9 cellular contexts compared by ENCODE assay signal in genomic region chrX:73562458-73562857, GRCh38. TPM values are rescaled to one million over a fixed set of nuclear protein-coding genes. Genes with fewer than 3 reads are reported as not detected.
DNase-seq lines count a peak whose midpoint lies in the region; FAIRE-seq and TF ChIP-seq lines count a peak whose summit lies in the region.
"Had no signal": no experiment of that assay in that cellular context is flagged by ENCODE, and none has a peak within 500 bp of the region (broad histone marks: within the 10 kb centered on the region; RNA-seq: fewer than 3 reads in every experiment).

No MANE protein-coding gene starts in this region.

- peak overlapping the region; percentile 84 for H3K4me3 ChIP-seq in OCI-LY7 (ENCODE audit: low read depth, low read length, poor library complexity, severe bottlenecking)
- peak overlapping the region; percentile 76 for H3K4me3 ChIP-seq in epithelial cell of proximal tubule (ENCODE audit: low read depth, low read length)
- H3K4me3 ChIP-seq in trophoblast cell (ENCODE audit: low read depth, low read length): no peak overlapping the region

- no peak overlapping the region for H3K9ac ChIP-seq in trophoblast cell (ENCODE audit: low read length)

- H4K20me1 ChIP-seq in OCI-LY7 (ENCODE audit: insufficient read depth, low read length): no peaks in the 10 kb centered on the region

- no peak overlapping the region for H3K18ac ChIP-seq in trophoblast cell (ENCODE audit: low read length)

- H3K9me3 Mint-ChIP-seq in activated T-cell treated with anti-CD3 and anti-CD28 coated beads, Interleukin-2, amount 50 U/mL, for 24 hours: no peaks in the 10 kb centered on the region

- no peak overlapping the region for H3K4ac ChIP-seq in trophoblast cell (ENCODE audit: low read depth, low read length)

- FAIRE-seq in H54 (lab: Jason Lieb, UNC): no peak
- FAIRE-seq: colon had no signal

- TF ChIP-seq CTCF in OCI-LY7 (conservative IDR thresholded peaks at IDR 0.05; ENCODE audit: low read length): no peak
- no peak for TF ChIP-seq CTCF in epithelial cell of proximal tubule (conservative IDR thresholded peaks at IDR 0.05; ENCODE audit: low read depth, low read length)

- peak overlapping the region; percentile 86 for H3K4me3 Mint-ChIP-seq in activated T-cell treated with anti-CD3 and anti-CD28 coated beads, Interleukin-2, amount 50 U/mL, for 24 hours

- peak overlapping the region; percentile 98 for H2AFZ ChIP-seq in OCI-LY7 (ENCODE audit: low read length)
- H2AFZ ChIP-seq in trophoblast cell (ENCODE audit: insufficient read depth, low read length, poor library complexity): no peak overlapping the region

- no peaks in the 10 kb centered on the region; the same call in 1 of the 2 replicates for H3K79me2 ChIP-seq in OCI-LY7 (ENCODE audit: insufficient read depth, low read depth, low read length)
- H3K79me2 ChIP-seq in trophoblast cell (ENCODE audit: control insufficient read depth, insufficient read depth, low read length, poor library complexity): peaks cover 4% of the 10 kb centered on the region

- peaks cover 22% of the 10 kb centered on the region for H3K27me3 Mint-ChIP-seq in activated T-cell treated with anti-CD3 and anti-CD28 coated beads, Interleukin-2, amount 50 U/mL, for 24 hours

- CTCF ChIA-PET in OCI-LY7 (lab: Charles Lee; ENCODE audit: unreplicated experiment): no interaction called here

- TF ChIP-seq POLR2A in H54 (IDR thresholded peaks at IDR 0.05; ENCODE audit: low read depth, low read length): no peak

- H3K27ac ChIP-seq in OCI-LY7 (ENCODE audit: low read depth, low read length, poor library complexity, severe bottlenecking) (peak overlapping the region; percentile 28), trophoblast cell (ENCODE audit: low read depth, low read length) (no peak overlapping the region)

- H2BK12ac ChIP-seq in trophoblast cell (ENCODE audit: low read length): no peak overlapping the region

- no CpG with 5 or more reads among the region's 3 CpGs for WGBS in trophoblast cell (ENCODE audit: extremely low coverage, insufficient coverage, insufficient read length)

- H3K36me3 ChIP-seq in OCI-LY7 (ENCODE audit: insufficient read depth, low read length): no peaks in the 10 kb centered on the region
- no peaks in the 10 kb centered on the region for H3K36me3 ChIP-seq in trophoblast cell (ENCODE audit: control insufficient read depth in 1 of 2, insufficient read depth in 2 of 2, low read length in 2 of 2)

- no peak overlapping the region for H3K23ac ChIP-seq in trophoblast cell (ENCODE audit: low read length)

- no peak overlapping the region for H2BK120ac ChIP-seq in trophoblast cell (ENCODE audit: insufficient read depth, low read length, poor library complexity)

- peaks cover 7% of the 10 kb centered on the region for H3K36me3 Mint-ChIP-seq in activated T-cell treated with anti-CD3 and anti-CD28 coated beads, Interleukin-2, amount 50 U/mL, for 24 hours (ENCODE audit: low read depth)

- no peak overlapping the region for H2BK5ac ChIP-seq in trophoblast cell (ENCODE audit: low read depth, low read length, poor library complexity)

- H4K12ac ChIP-seq in trophoblast cell (ENCODE audit: low read depth, low read length): no peak overlapping the region

- H4K91ac ChIP-seq in trophoblast cell (ENCODE audit: low read depth, low read length): no peak overlapping the region

- no peak overlapping the region for H3K14ac ChIP-seq in trophoblast cell (ENCODE audit: low read length)

- DNase-seq in activated T-cell treated with anti-CD3 and anti-CD28 coated beads, Interleukin-2, amount 50 U/mL, for 24 hours: no peak
- no peak for DNase-seq in activated T-cell treated with anti-CD3 and anti-CD28 coated beads, Interleukin-2, amount 50 U/mL, for 1 hour
- DNase-seq in OCI-LY7 (ENCODE audit: low spot score): peak; percentile 0
- no peak for DNase-seq in epithelial cell of proximal tubule (ENCODE audit: low read depth)
- no peak for DNase-seq in trophoblast cell
- DNase-seq in HK-2 (ENCODE audit: unreplicated experiment): no peak
- no peak for DNase-seq in H54 (ENCODE audit: insufficient read length, low spot score)
- no peak for DNase-seq in superior temporal gyrus (ENCODE audit: extremely low spot score)

- H3K9me3 ChIP-seq in OCI-LY7 (ENCODE audit: low read length) (no peaks in the 10 kb centered on the region), trophoblast cell (ENCODE audit: insufficient read depth, low read depth, low read length) (no peaks in the 10 kb centered on the region)

- POLR2A ChIA-PET in OCI-LY7 (lab: Charles Lee): no interaction called here

- peak overlapping the region; percentile 96 for H3K27ac Mint-ChIP-seq in activated T-cell treated with anti-CD3 and anti-CD28 coated beads, Interleukin-2, amount 50 U/mL, for 24 hours

- H3K27me3 ChIP-seq in trophoblast cell (ENCODE audit: insufficient read depth, low read length): no peaks in the 10 kb centered on the region

- H3K4me1 ChIP-seq in OCI-LY7 (ENCODE audit: insufficient read depth, low read length, poor library complexity, severe bottlenecking) (peaks cover 11% of the 10 kb centered on the region), trophoblast cell (ENCODE audit: control insufficient read depth in 1 of 2, insufficient read depth in 2 of 2, low read length in 2 of 2) (no peaks in the 10 kb centered on the region)

- intact Hi-C loops in OCI-LY7 (cut with micrococcal nuclease; ENCODE audit: unreplicated experiment): loop anchor here (5.0 kb wide), 1 partner anchor 380 kb away; no protein-coding TSS in a partner anchor

- BruUV-seq in OCI-LY7 (replicated peaks; lab: Mats Ljungman, UMichigan): no TSS peak

- no peaks in the 10 kb centered on the region for H3K9me2 ChIP-seq in OCI-LY7 (ENCODE audit: insufficient read depth, low read length)

- H4K8ac ChIP-seq in trophoblast cell (ENCODE audit: low read depth, low read length): no peak overlapping the region

- H2AK5ac ChIP-seq in trophoblast cell (ENCODE audit: low read length): no peak overlapping the region

- H3K4me1 Mint-ChIP-seq in activated T-cell treated with anti-CD3 and anti-CD28 coated beads, Interleukin-2, amount 50 U/mL, for 24 hours (ENCODE audit: low read depth): peaks cover 30% of the 10 kb centered on the region

- peak overlapping the region; percentile 89 for H3K4me2 ChIP-seq in OCI-LY7 (ENCODE audit: low read length)
- H3K4me2 ChIP-seq in trophoblast cell (ENCODE audit: low read length): peak overlapping the region; percentile 51

- H3K79me1 ChIP-seq in trophoblast cell (ENCODE audit: low read length): peaks cover 4% of the 10 kb centered on the region

RNA-seq across cellular contexts. Expression of gene CHIC1, which starts 0.5 kb away (rescaled TPM):
- 3.7 and 4.8 TPM in 2 replicates for total RNA-seq in OCI-LY7 (2014; rRNA removed; shearing (Covaris generic))
- total RNA-seq in OCI-LY7 (2022): 4.5 TPM in 2 replicates
- 4.0 and 6.1 TPM in 2 replicates for total RNA-seq in epithelial cell of proximal tubule
- polyA plus RNA-seq in trophoblast cell (2013): 1.9 and 2.0 TPM in 2 replicates
